Comparison of ENCODE assay signal across 14 cellular contexts in the genomic region with DNA sequence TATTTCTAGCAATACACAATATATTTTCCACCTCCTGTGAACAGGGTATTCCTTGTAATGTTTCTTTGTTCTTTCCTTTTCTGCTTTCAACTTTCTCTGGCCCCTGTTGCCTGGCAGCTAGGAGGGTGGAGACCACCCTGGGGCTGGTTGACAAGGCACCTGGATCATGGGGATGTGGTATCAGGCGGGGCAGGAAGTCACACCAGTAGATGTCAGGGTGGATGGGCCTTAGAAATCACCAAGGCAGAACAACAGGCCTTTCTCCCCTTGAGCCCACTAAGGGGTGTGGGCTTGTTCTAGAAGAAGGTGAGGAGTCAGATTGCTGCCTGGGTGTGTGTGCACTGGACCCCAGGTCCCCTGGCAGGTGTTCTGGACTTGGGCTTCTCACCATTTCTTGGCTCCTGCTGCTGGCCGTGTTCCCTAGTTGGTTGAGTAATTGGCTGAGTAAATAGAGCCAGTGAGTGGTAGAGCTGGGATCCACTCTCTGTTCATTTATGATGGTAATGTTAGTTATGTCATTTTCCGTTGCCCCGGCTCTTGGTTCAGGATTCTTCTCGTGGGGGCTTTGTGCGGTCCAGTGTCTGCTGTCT. TPM values are rescaled to one million over a fixed set of nuclear protein-coding genes. Genes with fewer than 3 reads are reported as not detected.
DNase-seq lines count a peak whose midpoint lies in the region; ATAC-seq and TF ChIP-seq lines count a peak whose summit lies in the region.
"Had no signal": no experiment of that assay in that cellular context is flagged by ENCODE, and none has a peak within 500 bp of the region (broad histone marks: within the 10 kb centered on the region; RNA-seq: fewer than 3 reads in every experiment).

No MANE protein-coding gene starts in this region.

- no peaks in the 10 kb centered on the region for H3K36me3 ChIP-seq in adrenal gland (replicated peaks in 1 of 2)
- H3K36me3 ChIP-seq: SJSA1 had no signal

- no peak for ATAC-seq in HG03196 (IDR thresholded peaks at IDR 0.05; ENCODE audit: unreplicated experiment)

- H3K27ac ChIP-seq in C4-2B, result peak overlapping the region; percentile 2; the same call in 1 of the 2 replicates
- no peak overlapping the region for H3K27ac ChIP-seq in adrenal gland
- H3K27ac ChIP-seq: SJSA1, skin epidermis, VCaP had no signal

- WGBS in adrenal gland, 4 donors, result 85 to 95% (median 93%) methylated on average over 6 of the region's 6 CpGs

- DNase-seq in NCI-H1092 treated with DMSO at 0.1 percent for 48 hours (lab: John Stamatoyannopoulos, UW) (peak; percentile 6), NCI-H1092 (lab: John Stamatoyannopoulos, UW) (no peak), NCI-H69 (lab: John Stamatoyannopoulos, UW) (peak; percentile 21), epithelial cell of esophagus (ENCODE audit: low read depth) (peak; percentile 51), HuH-7 (ENCODE audit: low spot score) (no peak), adrenal gland (no peak)
- DNase-seq: 8988T, Caco-2, NCI-H2107 had no signal

- TF ChIP-seq POLR2A in adrenal gland (IDR thresholded peaks at IDR 0.05), result no peak

- H3K9me3 ChIP-seq in adrenal gland (replicated peaks in 1 of 3), result no peaks in the 10 kb centered on the region
- H3K9me3 ChIP-seq: Caco-2 had no signal

- no peaks in the 10 kb centered on the region for H3K27me3 ChIP-seq in adrenal gland
- H3K27me3 ChIP-seq: SJSA1 had no signal

- intact Hi-C loops in adrenal gland (cut with DNase I), result no loop called here

- no peak overlapping the region for H3K4me3 ChIP-seq in epithelial cell of esophagus (ENCODE audit: low read length)
- H3K4me3 ChIP-seq in adrenal gland, result no peak overlapping the region
- H3K4me3 ChIP-seq: SJSA1, skin epidermis had no signal

- TF ChIP-seq CTCF in C4-2B (conservative IDR thresholded peaks at IDR 0.05) (no peak), epithelial cell of esophagus (IDR thresholded peaks at IDR 0.05; ENCODE audit: insufficient read depth, low read depth, low read length, missing control alignments) (no peak), adrenal gland (IDR thresholded peaks at IDR 0.05) (no peak)

- peaks cover 0 to 13% of the 10 kb centered on the region in 2 donors for H3K4me1 ChIP-seq in adrenal gland (replicated peaks in 1 of 2)
- H3K4me1 ChIP-seq: Caco-2 had no signal

RNA-seq across cellular contexts. Expression of gene ZNF783, which starts 24.9 kb away (rescaled TPM):
- 10 to 100 TPM in 3 of 8 donors, 1 to 10 TPM in 5; 4.5 to 15.4 (median 8.7) TPM for total RNA-seq in adrenal gland
- 10 to 100 TPM in 1 of 3 donors, 1 to 10 TPM in 2; 3.2 to 23.6 (median 9.1) TPM for polyA plus RNA-seq in adrenal gland

RNA-seq across cellular contexts. Expression of gene ZNF212, which starts 47.5 kb away (rescaled TPM):
- 10 to 100 TPM in 4 of 8 donors, 1 to 10 TPM in 4; 5.7 to 22.7 (median 10.4) TPM for total RNA-seq in adrenal gland
- polyA plus RNA-seq in adrenal gland, result 10 to 100 TPM in 2 of 3 donors, 1 to 10 TPM in 1; 5.5 to 14.5 (median 14.5) TPM

Comparison
In these comparisons a context has a peak if more than half of its experiments do, and no peak if none do; other contexts are left out.
1. DNase-seq: peak in NCI-H1092 treated with DMSO at 0.1 percent for 48 hours (single experiment), NCI-H69 (single experiment) and epithelial cell of esophagus (single experiment); none in NCI-H1092 (single experiment), HuH-7 (single experiment) and adrenal gland (0 of 7).